Comparison of ENCODE assay signal across 1 cellular context in the genomic region with DNA sequence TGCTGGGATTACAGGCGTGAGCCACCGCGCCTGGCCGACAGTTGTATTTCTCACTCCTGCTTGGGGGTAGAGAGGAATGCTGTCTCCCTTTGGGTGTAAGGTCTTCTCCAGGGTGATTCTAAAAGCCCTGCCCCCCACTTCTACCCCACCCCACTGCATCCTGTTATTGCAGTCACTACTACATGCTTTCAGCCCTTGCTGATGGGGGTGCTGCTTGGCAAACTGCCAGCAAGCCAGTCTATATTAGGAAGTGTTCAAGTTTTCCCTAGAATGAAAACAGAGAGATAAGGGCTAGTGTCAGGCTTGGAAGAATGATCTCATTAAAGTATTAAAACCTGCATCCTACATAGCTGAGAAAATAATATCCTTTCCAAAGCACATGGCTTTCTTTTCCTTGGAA.
TF ChIP-seq lines count a peak whose summit lies in the region.

No MANE protein-coding gene starts in this region.

TF ChIP-seq in HepG2, 621 proteins besides CTCF, POLR2A, EP300 and RAD21:
- peak; percentile 90 for TF ChIP-seq LCORL (IDR thresholded peaks at IDR 0.05)
- TF ChIP-seq LCORL (CRISPR knock-in tag; IDR thresholded peaks at IDR 0.05): no peak
- TF ChIP-seq RFXAP (CRISPR knock-in tag; IDR thresholded peaks at IDR 0.05; ENCODE audit: borderline replicate concordance): no peak
